In the genomic region with DNA sequence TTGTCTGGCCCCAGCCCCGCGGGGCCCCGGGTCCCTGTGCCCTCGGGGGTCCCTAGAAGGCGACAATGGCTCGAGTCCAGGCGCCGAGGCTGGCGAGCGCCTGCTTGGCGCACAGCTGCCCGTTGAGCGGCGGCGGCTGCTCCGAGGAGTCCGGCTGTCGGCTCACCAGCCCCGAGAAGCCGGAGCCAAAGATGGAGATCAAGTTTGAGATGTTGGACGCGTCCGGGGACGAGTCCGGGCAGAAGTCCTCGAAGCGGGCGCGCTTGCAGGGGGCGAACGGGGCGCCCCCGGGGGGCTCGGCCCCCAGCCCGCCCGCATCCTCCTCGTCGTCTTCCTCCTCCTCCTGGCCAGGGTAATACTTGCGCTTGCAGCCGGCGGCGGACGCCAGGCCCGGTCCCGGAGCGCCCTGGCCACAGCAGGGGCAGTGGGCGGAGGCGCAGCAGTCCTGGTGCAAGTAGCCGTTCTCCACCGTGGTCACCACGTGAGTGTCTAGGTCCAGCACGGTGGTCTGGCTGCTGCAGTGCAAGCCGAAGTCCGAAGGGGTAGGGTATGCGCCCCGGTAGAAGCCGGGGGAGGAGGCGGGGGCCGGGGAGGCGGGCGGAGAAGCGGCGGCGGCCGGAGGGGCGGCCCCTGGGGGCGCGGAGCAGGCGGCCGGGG, we compare ENCODE assay signal across 8 cellular contexts. TPM values are rescaled to one million over a fixed set of nuclear protein-coding genes. Genes with fewer than 3 reads are reported as not detected.
DNase-seq lines count a peak whose midpoint lies in the region; ATAC-seq and TF ChIP-seq lines count a peak whose summit lies in the region.

No MANE protein-coding gene starts in this region.

- ATAC-seq in CD4-positive, alpha-beta T cell (ENCODE audit: poor library complexity): no peak

- peaks cover 7% of the 10 kb centered on the region for H3K4me1 Mint-ChIP-seq in CD4-positive, alpha-beta T cell (ENCODE audit: low read depth)
- peaks cover 24% of the 10 kb centered on the region for H3K4me1 Mint-ChIP-seq in HFFc6 (ENCODE audit: low read depth)
- H3K4me1 Mint-ChIP-seq in activated CD4-positive, alpha-beta memory T cell treated with anti-CD3 and anti-CD28 coated beads, Interleukin-2, amount 10 ng/mL, durations not matched to agents 7 days and 5 days: peaks cover 15% of the 10 kb centered on the region

- no peaks in the 10 kb centered on the region for H3K36me3 Mint-ChIP-seq in CD4-positive, alpha-beta T cell (ENCODE audit: low read depth)
- peaks cover 10% of the 10 kb centered on the region; the same call in 1 of the 2 replicates for H3K36me3 Mint-ChIP-seq in HFFc6 (ENCODE audit: low read depth)
- H3K36me3 Mint-ChIP-seq in activated CD4-positive, alpha-beta memory T cell treated with anti-CD3 and anti-CD28 coated beads, Interleukin-2, amount 10 ng/mL, durations not matched to agents 7 days and 5 days (ENCODE audit: low read depth): no peaks in the 10 kb centered on the region

- CTCF ChIA-PET in CD4-positive, alpha-beta T cell (lab: Charles Lee): interaction anchor here (0.8 to 3.9 kb wide), 6 partner anchors 34 to 448 kb away, joined by 3 to 17 read pairs (median 6); no protein-coding TSS in a partner anchor
- CTCF ChIA-PET in activated CD4-positive, alpha-beta memory T cell treated with anti-CD3 and anti-CD28 coated beads, Interleukin-2, amount 10 ng/mL, durations not matched to agents 7 days and 5 days (lab: Charles Lee): interaction anchor here (1.2 to 5.4 kb wide), 4 partner anchors 36 to 448 kb away, joined by 3 to 74 read pairs (median 4); no protein-coding TSS in a partner anchor

- no peak overlapping the region for H3K27ac ChIP-seq in CD4-positive, alpha-beta T cell (ENCODE audit: low read depth, low read length)
- H3K27ac ChIP-seq in neutrophil: peak overlapping the region; percentile 15

- no peaks in the 10 kb centered on the region for H3K9me3 ChIP-seq in CD4-positive, alpha-beta T cell (ENCODE audit: control insufficient read depth, low read length)
- no peaks in the 10 kb centered on the region for H3K9me3 ChIP-seq in neutrophil

- no peaks in the 10 kb centered on the region for H3K36me3 ChIP-seq in neutrophil

- peaks cover 52 to 53% of the 10 kb centered on the region in 2 experiments for H3K4me1 ChIP-seq in neutrophil (ENCODE audit: control insufficient read depth in 1 of 2, insufficient read depth in 1 of 2, low read depth in 1 of 2, low read length in 1 of 2)

- H3K4me3 ChIP-seq in fibroblast of pulmonary artery (replicated peaks; ENCODE audit: low read depth, low read length) (peak overlapping the region; percentile 88), neutrophil (ENCODE audit: low read depth in 1 of 2, low read length in 1 of 2) (peak overlapping the region; percentile 66 to 93)

- peaks cover 4% of the 10 kb centered on the region for H3K27me3 Mint-ChIP-seq in CD4-positive, alpha-beta T cell
- H3K27me3 Mint-ChIP-seq in HFFc6 (ENCODE audit: insufficient read depth): peaks cover 12% of the 10 kb centered on the region
- H3K27me3 Mint-ChIP-seq in activated CD4-positive, alpha-beta memory T cell treated with anti-CD3 and anti-CD28 coated beads, Interleukin-2, amount 10 ng/mL, durations not matched to agents 7 days and 5 days: peaks cover 29% of the 10 kb centered on the region

- peaks cover 8% of the 10 kb centered on the region for H3K27me3 ChIP-seq in CD4-positive, alpha-beta T cell (ENCODE audit: control insufficient read depth, insufficient read depth, low read length)
- peaks cover 69% of the 10 kb centered on the region for H3K27me3 ChIP-seq in neutrophil

- H3K9me3 Mint-ChIP-seq in CD4-positive, alpha-beta T cell: no peaks in the 10 kb centered on the region
- H3K9me3 Mint-ChIP-seq in HFFc6: no peaks in the 10 kb centered on the region
- no peaks in the 10 kb centered on the region for H3K9me3 Mint-ChIP-seq in activated CD4-positive, alpha-beta memory T cell treated with anti-CD3 and anti-CD28 coated beads, Interleukin-2, amount 10 ng/mL, durations not matched to agents 7 days and 5 days

- no peak for TF ChIP-seq CTCF in CD4-positive, alpha-beta T cell (IDR thresholded peaks at IDR 0.05)
- TF ChIP-seq CTCF in HFFc6 (IDR thresholded peaks at IDR 0.05) (no peak), fibroblast of pulmonary artery (IDR thresholded peaks at IDR 0.05; ENCODE audit: low read length, missing control alignments) (no peak), neutrophil (IDR thresholded peaks at IDR 0.05) (no peak)

- POLR2A ChIA-PET in CD4-positive, alpha-beta T cell (lab: Charles Lee): interaction anchor here (0.6 to 5.6 kb wide), 15 partner anchors 8 to 449 kb away, joined by 3 to 112 read pairs (median 7); a partner anchor contains a TSS
- POLR2A ChIA-PET in activated CD4-positive, alpha-beta memory T cell treated with anti-CD3 and anti-CD28 coated beads, Interleukin-2, amount 10 ng/mL, durations not matched to agents 7 days and 5 days (lab: Charles Lee): interaction anchor here (1.0 to 5.4 kb wide), 13 partner anchors 10 to 319 kb away, joined by 3 to 24 read pairs (median 4); no protein-coding TSS in a partner anchor

- intact Hi-C loops in CD4-positive, alpha-beta T cell (cut with DNase I, micrococcal nuclease): loop anchor here (2.0 to 10.0 kb wide), 7 partner anchors 26 to 450 kb away; a partner anchor contains a TSS

- DNase-seq in CD4-positive, alpha-beta T cell: peak in 1 of 10 experiments; percentile 4
- DNase-seq in HFFc6: peak; percentile 26
- peak; percentile 28 for DNase-seq in activated CD4-positive, alpha-beta memory T cell treated with anti-CD3 and anti-CD28 coated beads, Interleukin-2, amount 10 ng/mL, durations not matched to agents 7 days and 5 days
- DNase-seq in fibroblast of pulmonary artery (ENCODE audit: low read depth): peak; percentile 56
- DNase-seq in central memory CD4-positive, alpha-beta T cell: no peak
- no peak for DNase-seq in stimulated activated naive CD4-positive, alpha-beta T cell treated with Interleukin-2 at 50 U/mL for 16 hours (lab: John Stamatoyannopoulos, UW)
- DNase-seq in occipital lobe (lab: John Stamatoyannopoulos, UW): no peak

- peak overlapping the region; percentile 95 for H3K4me3 Mint-ChIP-seq in CD4-positive, alpha-beta T cell
- H3K4me3 Mint-ChIP-seq in HFFc6: peak overlapping the region; percentile 94
- H3K4me3 Mint-ChIP-seq in activated CD4-positive, alpha-beta memory T cell treated with anti-CD3 and anti-CD28 coated beads, Interleukin-2, amount 10 ng/mL, durations not matched to agents 7 days and 5 days: peak overlapping the region; percentile 81

- H3K27ac Mint-ChIP-seq in CD4-positive, alpha-beta T cell: no peak overlapping the region
- peak overlapping the region; percentile 99 for H3K27ac Mint-ChIP-seq in HFFc6
- H3K27ac Mint-ChIP-seq in activated CD4-positive, alpha-beta memory T cell treated with anti-CD3 and anti-CD28 coated beads, Interleukin-2, amount 10 ng/mL, durations not matched to agents 7 days and 5 days: no peak overlapping the region

RNA-seq across cellular contexts. Expression of a gene that starts 1.1 kb away (rescaled TPM):
- total RNA-seq in CD4-positive, alpha-beta T cell: 1 to 10 TPM; 5.6 to 6.4 TPM
- 10 to 100 TPM; 28.5 to 45.1 (median 42.2) TPM for total RNA-seq in HFFc6 (2021; fragmentation: NEBNext Ultra II Directional; extraction: Animal tissue kit (Norgen Biotek cat#: 25700))
- total RNA-seq in activated CD4-positive, alpha-beta memory T cell treated with anti-CD3 and anti-CD28 coated beads, Interleukin-2, amount 10 ng/mL, durations not matched to agents 7 days and 5 days: 1 to 10 TPM; 2.4 to 3.0 TPM
- total RNA-seq in occipital lobe: 44.3 TPM

Comparison
In these comparisons a context has a peak if more than half of its experiments do, and no peak if none do; other contexts are left out.
1. DNase-seq: peak in HFFc6 (single experiment), activated CD4-positive, alpha-beta memory T cell treated with anti-CD3 and anti-CD28 coated beads, Interleukin-2, amount 10 ng/mL, durations not matched to agents 7 days and 5 days (single experiment) and fibroblast of pulmonary artery (single experiment); none in central memory CD4-positive, alpha-beta T cell (single experiment), stimulated activated naive CD4-positive, alpha-beta T cell treated with Interleukin-2 at 50 U/mL for 16 hours (single experiment) and occipital lobe (single experiment).
2. Peak in every context shown above with its lines, with median percentiles within 50 percentile points of each other: H3K4me3 Mint-ChIP-seq.